14 cellular contexts compared by ENCODE assay signal in the genomic region with DNA sequence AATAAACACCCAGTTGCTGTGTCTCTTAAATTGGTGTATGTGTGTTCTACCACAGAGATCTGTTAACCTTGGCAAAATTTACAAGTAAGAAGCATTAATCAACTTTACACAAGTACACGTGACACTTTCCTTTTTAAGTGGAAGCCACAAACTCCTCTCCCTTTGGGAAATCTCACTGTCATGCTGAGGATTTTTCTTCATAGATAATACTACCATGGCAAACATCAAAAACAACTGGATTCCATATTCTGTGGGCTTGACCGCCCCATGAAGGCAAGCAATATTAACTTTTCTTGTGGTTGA.
DNase-seq lines count a peak whose midpoint lies in the region; ATAC-seq, FAIRE-seq and TF ChIP-seq lines count a peak whose summit lies in the region.
"Had no signal": no experiment of that assay in that cellular context is flagged by ENCODE, and none has a peak within 500 bp of the region (broad histone marks: within the 10 kb centered on the region; RNA-seq: fewer than 3 reads in every experiment).

No MANE protein-coding gene starts in this region.

- no peak for ATAC-seq in thoracic aorta (ENCODE audit: insufficient number of reproducible peaks, low FRiP score, low read depth)
- ATAC-seq in HG03159 (IDR thresholded peaks at IDR 0.05; ENCODE audit: unreplicated experiment), result no peak
- ATAC-seq: activated T-cell treated with anti-CD3 and anti-CD28 coated beads, Interleukin-2, amount 50 U/mL, for 4 hours; T-helper 17 cell had no signal

- H3K9ac ChIP-seq in muscle layer of colon (ENCODE audit: low read length), result no peak overlapping the region

- FAIRE-seq in GM12891 (lab: Jason Lieb, UNC), result no peak

- TF ChIP-seq CTCF in thoracic aorta (IDR thresholded peaks at IDR 0.05), result no peak

- H3K27me3 ChIP-seq in muscle layer of colon (ENCODE audit: control insufficient read depth in 1 of 2, insufficient read depth in 2 of 2, low read length in 2 of 2) (no peaks in the 10 kb centered on the region), thoracic aorta (replicated peaks; ENCODE audit: insufficient read depth) (no peaks in the 10 kb centered on the region)
- H3K27me3 ChIP-seq: Peyer's patch had no signal

- H3K27ac ChIP-seq in muscle layer of colon (ENCODE audit: low read depth, low read length), result peak overlapping the region; percentile 79
- H3K27ac ChIP-seq in thoracic aorta, result peak overlapping the region; percentile 3 to 13

- DNase-seq in LHCN-M2 (ENCODE audit: low read depth), result peak; percentile 40
- peak; percentile 38 for DNase-seq in astrocyte of the hippocampus (ENCODE audit: low read depth, low spot score)
- DNase-seq in thoracic aorta (ENCODE audit: low spot score), result no peak
- no peak for DNase-seq in midbrain (lab: John Stamatoyannopoulos, UW)
- no peak for DNase-seq in GM12891 (ENCODE audit: insufficient read length, low spot score)
- DNase-seq: activated CD4-positive, alpha-beta T cell treated with anti-CD3 and anti-CD28 coated beads for 4 hours; activated T-cell treated with anti-CD3 and anti-CD28 coated beads, Interleukin-2, amount 50 U/mL, for 4 hours; CD4-positive, alpha-beta T cell; Peyer's patch; stimulated activated CD4-positive, alpha-beta T cell treated with anti-CD3 and anti-CD28 coated beads, Interleukin-2, amount 100 ng/mL, for 24 hours; T-helper 17 cell had no signal

- H3K4me1 ChIP-seq in muscle layer of colon (ENCODE audit: insufficient read depth, low read length) (peaks cover 28% of the 10 kb centered on the region), thoracic aorta (ENCODE audit: control insufficient read depth in 1 of 2, low read depth in 2 of 2) (peaks cover 0 to 29% of the 10 kb centered on the region in 2 donors)
- H3K4me1 ChIP-seq: Peyer's patch had no signal

- H3K9me3 ChIP-seq in muscle layer of colon (ENCODE audit: low read length), result no peaks in the 10 kb centered on the region
- no peaks in the 10 kb centered on the region for H3K9me3 ChIP-seq in thoracic aorta
- H3K9me3 ChIP-seq: Peyer's patch had no signal

- no peak overlapping the region for H3K4me3 ChIP-seq in muscle layer of colon (ENCODE audit: low read depth in 1 of 2, low read length in 2 of 2)
- H3K4me3 ChIP-seq in thoracic aorta, result no peak overlapping the region
- H3K4me3 ChIP-seq: dorsolateral prefrontal cortex, Peyer's patch had no signal

- H3K36me3 ChIP-seq in muscle layer of colon (ENCODE audit: insufficient read depth, low read length) (no peaks in the 10 kb centered on the region), thoracic aorta (no peaks in the 10 kb centered on the region)
- H3K36me3 ChIP-seq: Peyer's patch had no signal

- no peak for TF ChIP-seq POLR2A in GM12891 (IDR thresholded peaks at IDR 0.05; ENCODE audit: low read depth, low read length)

TF ChIP-seq in GM12891, 5 proteins besides CTCF, POLR2A, EP300 and RAD21:
- TF ChIP-seq PAX5 (IDR thresholded peaks at IDR 0.05; ENCODE audit: insufficient read depth, low read length, severe bottlenecking) (no peak), TAF1 (IDR thresholded peaks at IDR 0.05; ENCODE audit: low read depth, low read length) (no peak), POU2F2 (IDR thresholded peaks at IDR 0.05; ENCODE audit: low read depth, low read length) (no peak), SPI1 (IDR thresholded peaks at IDR 0.05; ENCODE audit: low read depth, low read length) (no peak), POLR2AphosphoS5 (IDR thresholded peaks at IDR 0.05; ENCODE audit: low read depth, low read length) (no peak)

Comparison
In these comparisons a context has a peak if more than half of its experiments do, and no peak if none do; other contexts are left out.
1. DNase-seq: peak in LHCN-M2 (single experiment) and astrocyte of the hippocampus (single experiment); none in thoracic aorta (single experiment), midbrain (single experiment) and GM12891 (single experiment).